9 cellular contexts compared by ENCODE assay signal in the genomic region with DNA sequence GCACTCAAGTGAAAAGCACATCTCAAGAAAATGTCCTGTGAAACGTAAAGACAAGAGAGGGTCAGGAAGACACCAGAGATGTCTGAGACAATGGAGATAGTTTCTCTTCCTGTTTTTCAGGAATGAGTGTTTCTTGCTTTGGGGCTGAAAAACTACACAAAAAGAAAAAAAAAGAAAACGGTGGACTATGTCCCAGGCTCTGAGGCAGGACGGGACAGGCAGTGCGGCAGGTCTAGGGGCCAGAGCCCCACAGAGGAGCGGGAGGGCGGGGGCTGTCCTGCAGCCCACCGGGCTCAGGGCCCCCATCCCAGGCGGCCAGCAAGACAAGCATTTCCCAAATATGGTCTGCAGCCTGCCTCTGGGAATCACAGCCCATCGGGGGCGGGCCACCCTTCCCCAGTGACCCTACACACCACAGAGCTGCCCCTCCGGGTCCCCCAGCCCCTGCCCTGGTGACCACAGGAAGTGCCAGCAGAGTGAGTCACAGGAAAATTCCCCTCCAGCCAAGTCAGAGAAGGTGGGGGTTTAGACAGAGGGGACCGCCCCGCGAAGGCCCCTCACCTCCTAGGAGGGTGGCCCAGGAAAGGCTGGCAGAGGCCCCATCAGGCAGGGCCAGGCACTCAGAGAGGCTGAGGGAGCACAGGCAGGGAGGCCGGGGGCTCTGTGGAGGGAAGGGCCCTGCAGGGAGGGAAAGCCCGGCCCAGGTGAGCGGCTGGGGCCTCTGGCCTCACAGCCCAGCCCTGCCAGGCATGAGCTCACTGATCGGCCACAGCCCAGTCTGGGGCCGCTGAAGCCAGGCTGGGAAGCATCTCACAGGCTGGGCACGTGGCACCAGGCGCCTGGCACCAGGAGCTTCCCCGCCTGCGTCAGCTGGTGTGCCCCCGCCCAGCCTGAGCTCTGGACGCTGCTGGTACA. TPM values are rescaled to one million over a fixed set of nuclear protein-coding genes. Genes with fewer than 3 reads are reported as not detected.
DNase-seq lines count a peak whose midpoint lies in the region; ATAC-seq, FAIRE-seq and TF ChIP-seq lines count a peak whose summit lies in the region.
"Had no signal": no experiment of that assay in that cellular context is flagged by ENCODE, and none has a peak within 500 bp of the region (broad histone marks: within the 10 kb centered on the region; RNA-seq: fewer than 3 reads in every experiment).

No MANE protein-coding gene starts in this region.

- peak overlapping the region; percentile 82 to 99 for H3K27ac ChIP-seq in A549
- peak overlapping the region; percentile 92 for H3K27ac ChIP-seq in SJSA1

- no peak for FAIRE-seq in A549 (lab: Jason Lieb, UNC)
- FAIRE-seq: endometrium had no signal

- H3K4me3 Mint-ChIP-seq in nephron progenitor cell = peak overlapping the region; percentile 64
- no peak overlapping the region for H3K4me3 Mint-ChIP-seq in activated CD4-positive, alpha-beta T cell treated with anti-CD3 and anti-CD28 coated beads, Interleukin-2, amount 10 ng/mL, durations not matched to agents 7 days and 5 days
- H3K4me3 Mint-ChIP-seq in activated naive CD4-positive, alpha-beta T cell treated with anti-CD3 and anti-CD28 coated beads, Interleukin-2, amount 10 ng/mL, durations not matched to agents 7 days and 5 days = no peak overlapping the region

- TF ChIP-seq EP300 in A549 (IDR thresholded peaks at IDR 0.05) = peak in 1 of 2 experiments; percentile 52; a peak in 1 of 5 replicates

- H3K27me3 Mint-ChIP-seq in nephron progenitor cell (ENCODE audit: low read depth, poor library complexity) = no peaks in the 10 kb centered on the region
- peaks cover 19% of the 10 kb centered on the region for H3K27me3 Mint-ChIP-seq in activated CD4-positive, alpha-beta T cell treated with anti-CD3 and anti-CD28 coated beads, Interleukin-2, amount 10 ng/mL, durations not matched to agents 7 days and 5 days
- peaks cover 76% of the 10 kb centered on the region for H3K27me3 Mint-ChIP-seq in activated naive CD4-positive, alpha-beta T cell treated with anti-CD3 and anti-CD28 coated beads, Interleukin-2, amount 10 ng/mL, durations not matched to agents 7 days and 5 days

- H3K9me3 Mint-ChIP-seq in nephron progenitor cell = no peaks in the 10 kb centered on the region
- H3K9me3 Mint-ChIP-seq in activated CD4-positive, alpha-beta T cell treated with anti-CD3 and anti-CD28 coated beads, Interleukin-2, amount 10 ng/mL, durations not matched to agents 7 days and 5 days = no peaks in the 10 kb centered on the region
- no peaks in the 10 kb centered on the region for H3K9me3 Mint-ChIP-seq in activated naive CD4-positive, alpha-beta T cell treated with anti-CD3 and anti-CD28 coated beads, Interleukin-2, amount 10 ng/mL, durations not matched to agents 7 days and 5 days

- peak overlapping the region; percentile 71 for H3K4me2 ChIP-seq in A549

- peaks cover 84% of the 10 kb centered on the region for H3K4me1 Mint-ChIP-seq in nephron progenitor cell
- H3K4me1 Mint-ChIP-seq in activated CD4-positive, alpha-beta T cell treated with anti-CD3 and anti-CD28 coated beads, Interleukin-2, amount 10 ng/mL, durations not matched to agents 7 days and 5 days = peaks cover 3% of the 10 kb centered on the region
- H3K4me1 Mint-ChIP-seq in activated naive CD4-positive, alpha-beta T cell treated with anti-CD3 and anti-CD28 coated beads, Interleukin-2, amount 10 ng/mL, durations not matched to agents 7 days and 5 days = peaks cover 2% of the 10 kb centered on the region

- ATAC-seq in A549 = peak; percentile 80 to 81

- H3K9me3 ChIP-seq in A549 (no peaks in the 10 kb centered on the region), SJSA1 (replicated peaks) (no peaks in the 10 kb centered on the region)

- H3K4me1 ChIP-seq in A549 (peaks cover 70% of the 10 kb centered on the region), SJSA1 (replicated peaks) (peaks cover 70% of the 10 kb centered on the region)

- peaks cover 27% of the 10 kb centered on the region for H3K36me3 Mint-ChIP-seq in nephron progenitor cell (ENCODE audit: low read depth)
- no peaks in the 10 kb centered on the region for H3K36me3 Mint-ChIP-seq in activated CD4-positive, alpha-beta T cell treated with anti-CD3 and anti-CD28 coated beads, Interleukin-2, amount 10 ng/mL, durations not matched to agents 7 days and 5 days (ENCODE audit: low read depth)
- H3K36me3 Mint-ChIP-seq in activated naive CD4-positive, alpha-beta T cell treated with anti-CD3 and anti-CD28 coated beads, Interleukin-2, amount 10 ng/mL, durations not matched to agents 7 days and 5 days = no peaks in the 10 kb centered on the region

- CTCF ChIA-PET in A549 (lab: Yijun Ruan, JAX) = interaction anchor here (0.6 to 11.7 kb wide), 4 partner anchors 11 to 349 kb away, joined by 3 to 139 read pairs (median 10); no protein-coding TSS in a partner anchor
- CTCF ChIA-PET in activated CD4-positive, alpha-beta T cell treated with anti-CD3 and anti-CD28 coated beads, Interleukin-2, amount 10 ng/mL, durations not matched to agents 7 days and 5 days (lab: Charles Lee) = no interaction called here
- CTCF ChIA-PET in activated naive CD4-positive, alpha-beta T cell treated with anti-CD3 and anti-CD28 coated beads, Interleukin-2, amount 10 ng/mL, durations not matched to agents 7 days and 5 days (lab: Charles Lee) = interaction anchor here (0.7 kb wide), 1 partner anchor 157 kb away, joined by 3 read pairs; no protein-coding TSS in a partner anchor

- 15% methylated on average over 24 of the region's 25 CpGs for WGBS in A549 (ENCODE audit: missing lambda C conversion rate)

- POLR2A ChIA-PET in A549 (lab: Yijun Ruan, JAX) = interaction anchor here (0.7 to 1.5 kb wide), 7 partner anchors 10 to 140 kb away, joined by 3 to 10 read pairs (median 5); no protein-coding TSS in a partner anchor
- POLR2A ChIA-PET in activated CD4-positive, alpha-beta T cell treated with anti-CD3 and anti-CD28 coated beads, Interleukin-2, amount 10 ng/mL, durations not matched to agents 7 days and 5 days (lab: Charles Lee) = no interaction called here

- peak; percentile 67 to 80 for DNase-seq in A549 (ENCODE audit: low read depth in 1 of 2, low spot score in 1 of 2)
- DNase-seq in GOT3 (lab: John Stamatoyannopoulos, UW) = peak; percentile 89
- peak; percentile 99 to 100 for DNase-seq in SJSA1 (ENCODE audit: low read depth in 1 of 2, low spot score in 2 of 2)
- DNase-seq in fibroblast of the aortic adventitia (ENCODE audit: low read depth) = peak; percentile 93
- DNase-seq in nephron progenitor cell = peak; percentile 63
- no peak for DNase-seq in activated CD4-positive, alpha-beta T cell treated with anti-CD3 and anti-CD28 coated beads, Interleukin-2, amount 10 ng/mL, durations not matched to agents 7 days and 5 days
- no peak for DNase-seq in activated naive CD4-positive, alpha-beta T cell treated with anti-CD3 and anti-CD28 coated beads, Interleukin-2, amount 10 ng/mL, durations not matched to agents 7 days and 5 days
- DNase-seq in NCI-H748 (lab: John Stamatoyannopoulos, UW; ENCODE audit: unreplicated experiment) = no peak

- H3K36me3 ChIP-seq in SJSA1 = peaks cover 83% of the 10 kb centered on the region

- 0 out of 2 replicates have a peak, but pooled peaks have one; percentile 10 for TF ChIP-seq POLR2A in A549 (IDR thresholded peaks at IDR 0.05; ENCODE audit: low read length)

- TF ChIP-seq CTCF in A549 (IDR thresholded peaks at IDR 0.05) (no peak), fibroblast of the aortic adventitia (IDR thresholded peaks at IDR 0.05; ENCODE audit: insufficient read depth, low read length) (no peak), nephron progenitor cell (IDR thresholded peaks at IDR 0.05) (no peak)

- TF ChIP-seq RAD21 in A549 (conservative IDR thresholded peaks at IDR 0.05 in 1 of 2, IDR thresholded peaks at IDR 0.05 in 1 of 2) = 0 out of 5 replicates have a peak, but pooled peaks of 1 of the 2 experiments have one; percentile 17

- H3K27me3 ChIP-seq in SJSA1 (replicated peaks) = no peaks in the 10 kb centered on the region

- H3K27ac Mint-ChIP-seq in nephron progenitor cell = peak overlapping the region; percentile 97
- no peak overlapping the region for H3K27ac Mint-ChIP-seq in activated CD4-positive, alpha-beta T cell treated with anti-CD3 and anti-CD28 coated beads, Interleukin-2, amount 10 ng/mL, durations not matched to agents 7 days and 5 days
- no peak overlapping the region for H3K27ac Mint-ChIP-seq in activated naive CD4-positive, alpha-beta T cell treated with anti-CD3 and anti-CD28 coated beads, Interleukin-2, amount 10 ng/mL, durations not matched to agents 7 days and 5 days

- H3K4me3 ChIP-seq in A549 = no peak overlapping the region
- no peak overlapping the region for H3K4me3 ChIP-seq in SJSA1
- H3K4me3 ChIP-seq in fibroblast of the aortic adventitia (ENCODE audit: low read depth, low read length) = peak overlapping the region; percentile 25

RNA-seq across cellular contexts. Expression of gene BCAR1, which starts 6.3 kb away (rescaled TPM):
- polyA plus RNA-seq in A549 (2011; rRNA removed) = 8.3 and 10.2 TPM in 2 replicates
- 35.4 and 50.7 TPM in 2 replicates for polyA plus RNA-seq in A549 (2012; cell fraction: cytosol; rRNA removed)
- 81.8 and 122 TPM in 2 replicates for polyA plus RNA-seq in A549 (2012; cell fraction: nucleus; rRNA removed)
- 34.2 to 35.9 TPM (median 35.8 TPM) in 3 replicates for polyA plus RNA-seq in A549 (2017; fragmentation: RNase III; extraction: RNeasy Plus Mini Kit Qiagen cat#74134 plus additional on column Dnase treatment)
- 12.3 and 12.9 TPM in 2 replicates for polyA minus RNA-seq in A549 (2011; rRNA and poly(A)+ RNA removed)
- 86.6 and 93.5 TPM in 2 replicates for total RNA-seq in SJSA1 (2014; rRNA removed; shearing (Covaris generic))
- 26.9 and 33.4 TPM in 2 replicates for total RNA-seq in fibroblast of the aortic adventitia (ENCODE audit: low replicate concordance)
- total RNA-seq in activated CD4-positive, alpha-beta T cell treated with anti-CD3 and anti-CD28 coated beads, Interleukin-2, amount 10 ng/mL, durations not matched to agents 7 days and 5 days = under 1 TPM in 1 of 2 experiments, not detected in 1; 0.04 TPM

RNA-seq across cellular contexts. Expression of gene CTRB1, which starts 26.3 kb away (rescaled TPM):
- polyA plus RNA-seq in A549 (2011; rRNA removed) = not detected in 2 replicates
- polyA plus RNA-seq in A549 (2012; cell fraction: cytosol; rRNA removed) = not detected in 2 replicates
- polyA plus RNA-seq in A549 (2012; cell fraction: nucleus; rRNA removed) = 0.06 TPM in 1 of 2 replicates, not detected in the other
- polyA plus RNA-seq in A549 (2017; fragmentation: RNase III; extraction: RNeasy Plus Mini Kit Qiagen cat#74134 plus additional on column Dnase treatment) = not detected in 3 replicates
- polyA minus RNA-seq in A549 (2011; rRNA and poly(A)+ RNA removed) = not detected in 2 replicates
- not detected in 2 replicates for total RNA-seq in SJSA1 (2014; rRNA removed; shearing (Covaris generic))
- not detected in 2 replicates for total RNA-seq in fibroblast of the aortic adventitia (ENCODE audit: low replicate concordance)
- total RNA-seq in activated CD4-positive, alpha-beta T cell treated with anti-CD3 and anti-CD28 coated beads, Interleukin-2, amount 10 ng/mL, durations not matched to agents 7 days and 5 days = not detected

RNA-seq across cellular contexts. Expression of gene CTRB2, which starts 38.1 kb away (rescaled TPM):
- polyA plus RNA-seq in A549 (2011; rRNA removed) (not detected in 2 replicates), A549 (2017; fragmentation: RNase III; extraction: RNeasy Plus Mini Kit Qiagen cat#74134 plus additional on column Dnase treatment) (not detected in 3 replicates)
- not detected in 2 replicates for polyA plus RNA-seq in A549 (2012; cell fraction: cytosol; rRNA removed)
- polyA plus RNA-seq in A549 (2012; cell fraction: nucleus; rRNA removed) = not detected in 2 replicates
- not detected in 2 replicates for polyA minus RNA-seq in A549 (2011; rRNA and poly(A)+ RNA removed)
- total RNA-seq in SJSA1 (2014; rRNA removed; shearing (Covaris generic)) = not detected in 2 replicates
- total RNA-seq in fibroblast of the aortic adventitia (ENCODE audit: low replicate concordance) = not detected in 2 replicates
- not detected for total RNA-seq in activated CD4-positive, alpha-beta T cell treated with anti-CD3 and anti-CD28 coated beads, Interleukin-2, amount 10 ng/mL, durations not matched to agents 7 days and 5 days

Comparison
In these comparisons a context has a peak if more than half of its experiments do, and no peak if none do; other contexts are left out.
1. DNase-seq: peak in A549 (2 of 2), GOT3 (single experiment), SJSA1 (2 of 2), fibroblast of the aortic adventitia (single experiment) and nephron progenitor cell (single experiment); none in activated CD4-positive, alpha-beta T cell treated with anti-CD3 and anti-CD28 coated beads, Interleukin-2, amount 10 ng/mL, durations not matched to agents 7 days and 5 days (single experiment), activated naive CD4-positive, alpha-beta T cell treated with anti-CD3 and anti-CD28 coated beads, Interleukin-2, amount 10 ng/mL, durations not matched to agents 7 days and 5 days (single experiment) and NCI-H748 (single experiment).
2. RNA of gene BCAR1, which starts 6.3 kb away (total RNA-seq): 86.6 to 93.5 TPM in SJSA1 and 26.9 to 33.4 TPM in fibroblast of the aortic adventitia; 0.04 TPM in activated CD4-positive, alpha-beta T cell treated with anti-CD3 and anti-CD28 coated beads, Interleukin-2, amount 10 ng/mL, durations not matched to agents 7 days and 5 days; every median in the first group is over 10 times any median in the second.